ENCODE assay signal across 18 cellular contexts in genomic region chr4:24240655-24241054, GRCh38.
"Had no signal": no experiment of that assay in that cellular context is flagged by ENCODE, and none has a peak within 500 bp of the region (broad histone marks: within the 10 kb centered on the region; RNA-seq: fewer than 3 reads in every experiment).

No MANE protein-coding gene starts in this region.

- H3K4me1 ChIP-seq: adrenal gland, upper lobe of right lung had no signal

- H3K27me3 ChIP-seq: adrenal gland, esophagus muscularis mucosa, gastroesophageal sphincter, heart right ventricle, upper lobe of right lung had no signal

- H3K36me3 ChIP-seq: adrenal gland, esophagus muscularis mucosa, gastroesophageal sphincter, heart right ventricle, upper lobe of right lung had no signal

- DNase-seq: activated CD4-positive, alpha-beta T cell treated with anti-CD3 and anti-CD28 coated beads for 36 hours; activated CD4-positive, alpha-beta T cell treated with anti-CD3 and anti-CD28 coated beads, Interleukin-2, amount 50 U/mL, for 48 hours; activated gamma-delta T cell treated with Interleukin-2 at 50 U/mL for 16 hours; activated T-cell treated with anti-CD3 and anti-CD28 coated beads for 4 hours; adrenal gland; cerebellar nuclear complex; cortex of kidney; heart right ventricle; left colon; stimulated activated naive B cell treated with anti-CD40 and anti-IgM and Interleukin-4, amounts not matched to agents 10 μg/mL and 1 μg/mL and 100 μg/mL, for 72 hours; T-helper 2 cell; upper lobe of right lung had no signal

- H3K9ac ChIP-seq: parathyroid adenoma had no signal

- H3K79me2 ChIP-seq: parathyroid adenoma had no signal

- ATAC-seq: activated CD4-positive, alpha-beta T cell treated with anti-CD3 and anti-CD28 coated beads for 36 hours; activated naive CD4-positive, alpha-beta T cell treated with anti-CD3 and anti-CD28 coated beads, Interleukin-2, amount 50 U/mL, for 72 hours; gastroesophageal sphincter; heart right ventricle; left colon; natural killer cell treated with Interleukin-12 subunit alpha and Interleukin-12 subunit beta and Interleukin-15 and Interleukin-18, amount 100 ng/mL, for 72 hours; stimulated activated naive B cell treated with anti-CD40 and anti-IgM and Interleukin-4, amounts not matched to agents 10 μg/mL and 1 μg/mL and 100 μg/mL, for 72 hours; upper lobe of right lung had no signal

- H3K4me3 ChIP-seq: adrenal gland, esophagus muscularis mucosa, gastroesophageal sphincter, heart right ventricle, lung, upper lobe of right lung had no signal

- H3K27ac ChIP-seq: adrenal gland, esophagus muscularis mucosa, gastroesophageal sphincter, parathyroid adenoma, upper lobe of right lung had no signal
